ENCODE assay signal across 10 cellular contexts in the genomic region with DNA sequence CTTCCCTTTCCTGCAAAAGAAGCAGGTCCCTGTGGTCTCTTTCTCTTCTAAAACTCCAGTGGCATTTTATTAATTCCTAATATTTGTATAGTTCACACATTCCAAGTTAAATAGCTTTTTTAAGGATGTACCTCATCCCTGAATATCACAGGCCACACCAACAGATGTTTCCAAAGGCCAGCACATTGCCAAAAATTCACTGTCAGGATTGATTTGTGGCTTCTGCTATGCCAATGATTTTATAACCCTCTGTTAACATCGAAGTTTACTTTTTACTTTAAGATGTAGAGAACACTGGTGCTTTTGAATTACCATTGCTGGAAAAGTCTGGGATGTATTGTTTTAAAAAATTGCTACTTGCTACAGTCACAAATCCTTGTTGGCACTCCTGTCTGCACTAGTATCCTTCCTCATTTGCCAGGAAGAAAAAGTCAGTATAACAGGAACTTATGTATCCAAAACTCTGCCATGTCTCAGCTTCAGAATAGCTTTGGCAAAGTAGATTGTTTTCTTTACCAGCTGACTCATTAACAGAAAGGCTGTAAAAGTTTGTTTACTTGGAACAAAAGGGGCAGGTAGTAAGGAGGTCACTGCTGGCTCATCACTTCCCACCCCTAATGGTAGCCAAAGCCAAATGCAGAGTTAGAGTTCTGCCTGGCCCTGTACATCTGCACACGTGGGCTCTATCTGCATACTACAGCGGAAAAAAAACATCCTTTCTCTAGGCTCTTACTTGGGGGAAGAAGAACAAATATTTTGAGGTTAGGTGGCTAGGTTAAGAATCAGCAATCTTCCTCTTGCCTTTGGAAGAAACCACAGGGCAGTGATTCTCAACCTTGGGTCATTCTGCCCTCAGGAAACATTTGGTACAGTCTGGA.
DNase-seq lines count a peak whose midpoint lies in the region; ATAC-seq and TF ChIP-seq lines count a peak whose summit lies in the region.
"Had no signal": no experiment of that assay in that cellular context is flagged by ENCODE, and none has a peak within 500 bp of the region (broad histone marks: within the 10 kb centered on the region; RNA-seq: fewer than 3 reads in every experiment).

No MANE protein-coding gene starts in this region.

- no peak overlapping the region for H3K4me3 ChIP-seq in heart right ventricle
- H3K4me3 ChIP-seq in right atrium auricular region = no peak overlapping the region
- no peak overlapping the region for H3K4me3 ChIP-seq in mesenchymal stem cell (ENCODE audit: insufficient read depth in 1 of 2, low read depth in 1 of 2, low read length in 2 of 2)
- no peak overlapping the region for H3K4me3 ChIP-seq in uterus

- H3K36me3 ChIP-seq in heart right ventricle (peaks cover 0 to 5% (median 0%) of the 10 kb centered on the region in 9 donors), right atrium auricular region (no peaks in the 10 kb centered on the region), mesenchymal stem cell (ENCODE audit: control insufficient read depth in 1 of 2, insufficient read depth in 2 of 2, low read depth in 1 of 2, low read length in 2 of 2) (peaks cover 3 to 13% of the 10 kb centered on the region in 2 experiments), uterus (no peaks in the 10 kb centered on the region)

- no peak overlapping the region for H2BK15ac ChIP-seq in mesenchymal stem cell (ENCODE audit: low read depth, poor library complexity, severe bottlenecking)

- no peak overlapping the region for H3K4me3 Mint-ChIP-seq in natural killer cell treated with Interleukin-12 subunit alpha and Interleukin-12 subunit beta and Interleukin-15 and Interleukin-18, amount 100 ng/mL, for 72 hours
- H3K4me3 Mint-ChIP-seq: activated CD4-positive, alpha-beta T cell treated with anti-CD3 and anti-CD28 coated beads, Interleukin-2, amount 10 ng/mL, durations not matched to agents 7 days and 5 days had no signal

- H3K4me1 Mint-ChIP-seq in natural killer cell treated with Interleukin-12 subunit alpha and Interleukin-12 subunit beta and Interleukin-15 and Interleukin-18, amount 100 ng/mL, for 72 hours (ENCODE audit: low read depth in 2 of 2) = peaks cover 0 to 3% of the 10 kb centered on the region in 2 donors

- peak overlapping the region; percentile 76 to 80 for H3K18ac ChIP-seq in mesenchymal stem cell (ENCODE audit: low read depth in 1 of 2, low read length in 2 of 2)

- no peak overlapping the region for H3K23ac ChIP-seq in mesenchymal stem cell (ENCODE audit: low read length in 2 of 2)

- DNase-seq in heart right ventricle = no peak
- no peak for DNase-seq in right atrium auricular region (ENCODE audit: low spot score)
- DNase-seq in dermis microvascular lymphatic vessel endothelial cell (ENCODE audit: low read depth in 2 of 2) = peak; percentile 92 to 98
- peak; percentile 63 for DNase-seq in mesenchymal stem cell
- peak in 1 of 2 donors; percentile 52 for DNase-seq in uterus
- no peak for DNase-seq in natural killer cell treated with Interleukin-12 subunit alpha and Interleukin-12 subunit beta and Interleukin-15 and Interleukin-18, amount 100 ng/mL, for 72 hours (ENCODE audit: low spot score)
- DNase-seq: activated CD4-positive, alpha-beta T cell treated with anti-CD3 and anti-CD28 coated beads, Interleukin-2, amount 10 ng/mL, durations not matched to agents 7 days and 5 days; NCI-H526 treated with DMSO at 0.1 percent for 48 hours had no signal

- H2BK12ac ChIP-seq in mesenchymal stem cell (ENCODE audit: low read length in 2 of 2) = peak overlapping the region in 1 of 2 experiments; percentile 7

- intact Hi-C loops in heart right ventricle (cut with DNase I) = no loop called here
- intact Hi-C loops in uterus (cut with DNase I; ENCODE audit: low total_unique reads) = no loop called here

- 57 to 64% methylated on average over 3 of the region's 3 CpGs for WGBS in heart right ventricle, 2 donors
- 43% methylated on average over 1 of the region's 3 CpGs for WGBS in mesenchymal stem cell

- no peak overlapping the region for H3K4me2 ChIP-seq in mesenchymal stem cell (ENCODE audit: low read length, poor library complexity, severe bottlenecking)

- peak overlapping the region; percentile 83 for H2AK5ac ChIP-seq in mesenchymal stem cell (ENCODE audit: low read length, severe bottlenecking)

- H3K36me3 Mint-ChIP-seq in natural killer cell treated with Interleukin-12 subunit alpha and Interleukin-12 subunit beta and Interleukin-15 and Interleukin-18, amount 100 ng/mL, for 72 hours = peaks cover 7% of the 10 kb centered on the region

- no peak overlapping the region for H3K14ac ChIP-seq in mesenchymal stem cell (ENCODE audit: low read length in 2 of 2)

- H2BK5ac ChIP-seq in mesenchymal stem cell (ENCODE audit: low read depth, low read length, poor library complexity, severe bottlenecking) = peak overlapping the region; percentile 94

- peaks cover 20% of the 10 kb centered on the region for H3K79me1 ChIP-seq in mesenchymal stem cell (replicated peaks; ENCODE audit: low read length, poor library complexity, severe bottlenecking)

- H3K27me3 Mint-ChIP-seq in natural killer cell treated with Interleukin-12 subunit alpha and Interleukin-12 subunit beta and Interleukin-15 and Interleukin-18, amount 100 ng/mL, for 72 hours = peaks cover 0 to 10% of the 10 kb centered on the region in 2 donors
- H3K27me3 Mint-ChIP-seq: activated CD4-positive, alpha-beta T cell treated with anti-CD3 and anti-CD28 coated beads, Interleukin-2, amount 10 ng/mL, durations not matched to agents 7 days and 5 days had no signal

- no peak overlapping the region for H2AFZ ChIP-seq in mesenchymal stem cell (ENCODE audit: low read depth, low read length)

- ATAC-seq in heart right ventricle (peak in 7 of 8 donors; percentile 42 to 77 (median 63)), HG03442 (IDR thresholded peaks at IDR 0.05; ENCODE audit: unreplicated experiment) (no peak), GM21737 (IDR thresholded peaks at IDR 0.05; ENCODE audit: unreplicated experiment) (no peak)
- ATAC-seq in natural killer cell treated with Interleukin-12 subunit alpha and Interleukin-12 subunit beta and Interleukin-15 and Interleukin-18, amount 100 ng/mL, for 72 hours = no peak

- H3K9ac ChIP-seq in mesenchymal stem cell (ENCODE audit: low read length) = peak overlapping the region; percentile 8

- H3K4ac ChIP-seq in mesenchymal stem cell (ENCODE audit: low read depth in 1 of 2, low read length in 2 of 2) = peak overlapping the region in 1 of 2 experiments; percentile 81

- H3K27ac ChIP-seq in heart right ventricle = peak overlapping the region in 6 of 10 donors; percentile 0 to 67 (median 38)
- no peak overlapping the region for H3K27ac ChIP-seq in right atrium auricular region
- H3K27ac ChIP-seq in mesenchymal stem cell (ENCODE audit: low read length, poor library complexity, severe bottlenecking) = peak overlapping the region; percentile 98
- peak overlapping the region; percentile 57 to 64 for H3K27ac ChIP-seq in uterus

- no peaks in the 10 kb centered on the region for H3K9me3 Mint-ChIP-seq in natural killer cell treated with Interleukin-12 subunit alpha and Interleukin-12 subunit beta and Interleukin-15 and Interleukin-18, amount 100 ng/mL, for 72 hours
- H3K9me3 Mint-ChIP-seq: activated CD4-positive, alpha-beta T cell treated with anti-CD3 and anti-CD28 coated beads, Interleukin-2, amount 10 ng/mL, durations not matched to agents 7 days and 5 days had no signal

- peaks cover 0 to 86% (median 0%) of the 10 kb centered on the region in 7 donors for H3K27me3 ChIP-seq in heart right ventricle
- H3K27me3 ChIP-seq in right atrium auricular region = no peaks in the 10 kb centered on the region
- no peaks in the 10 kb centered on the region for H3K27me3 ChIP-seq in mesenchymal stem cell (ENCODE audit: control insufficient read depth in 1 of 2, insufficient read depth in 1 of 2, low read length in 2 of 2)
- no peaks in the 10 kb centered on the region for H3K27me3 ChIP-seq in uterus

- TF ChIP-seq POLR2A in uterus (IDR thresholded peaks at IDR 0.05) = no peak

- no peak overlapping the region for H4K91ac ChIP-seq in mesenchymal stem cell (ENCODE audit: low read length)

- H4K8ac ChIP-seq in mesenchymal stem cell (ENCODE audit: low read length) = no peak overlapping the region

- H2BK120ac ChIP-seq in mesenchymal stem cell (ENCODE audit: low read depth, low read length) = no peak overlapping the region

- H3K27ac Mint-ChIP-seq in natural killer cell treated with Interleukin-12 subunit alpha and Interleukin-12 subunit beta and Interleukin-15 and Interleukin-18, amount 100 ng/mL, for 72 hours = no peak overlapping the region
- H3K27ac Mint-ChIP-seq: activated CD4-positive, alpha-beta T cell treated with anti-CD3 and anti-CD28 coated beads, Interleukin-2, amount 10 ng/mL, durations not matched to agents 7 days and 5 days had no signal

- H3K9me3 ChIP-seq in heart right ventricle (no peaks in the 10 kb centered on the region), right atrium auricular region (no peaks in the 10 kb centered on the region), mesenchymal stem cell (ENCODE audit: control insufficient read depth, low read length) (no peaks in the 10 kb centered on the region), uterus (no peaks in the 10 kb centered on the region)

- TF ChIP-seq CTCF in heart right ventricle (IDR thresholded peaks at IDR 0.05) (no peak), right atrium auricular region (IDR thresholded peaks at IDR 0.05) (no peak), uterus (IDR thresholded peaks at IDR 0.05) (no peak)

- H3K4me1 ChIP-seq in heart right ventricle = peaks cover 0 to 44% (median 26%) of the 10 kb centered on the region in 9 donors
- peaks cover 0 to 17% of the 10 kb centered on the region in 2 donors for H3K4me1 ChIP-seq in right atrium auricular region
- H3K4me1 ChIP-seq in mesenchymal stem cell (ENCODE audit: control insufficient read depth, insufficient read depth, low read depth, low read length) = peaks cover 9% of the 10 kb centered on the region
- H3K4me1 ChIP-seq in uterus = peaks cover 0 to 21% of the 10 kb centered on the region in 2 donors

Comparison
In these comparisons a context has a peak if more than half of its experiments do, and no peak if none do; other contexts are left out.
1. H3K27ac ChIP-seq: peak in heart right ventricle (6 of 10), mesenchymal stem cell (single experiment) and uterus (2 of 2); none in right atrium auricular region (0 of 2).
2. ATAC-seq: peak in heart right ventricle (7 of 8); none in HG03442 (single experiment), GM21737 (single experiment) and natural killer cell treated with Interleukin-12 subunit alpha and Interleukin-12 subunit beta and Interleukin-15 and Interleukin-18, amount 100 ng/mL, for 72 hours (0 of 2).
3. DNase-seq: peak in dermis microvascular lymphatic vessel endothelial cell (2 of 2) and mesenchymal stem cell (single experiment); none in heart right ventricle (0 of 2), right atrium auricular region (single experiment) and natural killer cell treated with Interleukin-12 subunit alpha and Interleukin-12 subunit beta and Interleukin-15 and Interleukin-18, amount 100 ng/mL, for 72 hours (single experiment).